ENCODE assay signal across 27 cellular contexts in genomic region chr9:125699870-125700269, GRCh38.
"Had no signal": no experiment of that assay in that cellular context is flagged by ENCODE, and none has a peak within 500 bp of the region (broad histone marks: within the 10 kb centered on the region; RNA-seq: fewer than 3 reads in every experiment).

No MANE protein-coding gene starts in this region.

- H3K36me3 ChIP-seq: esophagus muscularis mucosa, lower lobe of right lung, ovary, sigmoid colon, tibial artery had no signal

- H3K4me1 ChIP-seq: testis, tibial artery had no signal

- H3K27ac ChIP-seq: coronary artery, esophagus muscularis mucosa, lower lobe of right lung, ovary, psoas muscle, sigmoid colon, testis, tibial artery had no signal

- H3K9me3 Mint-ChIP-seq: immature natural killer cell; natural killer cell; stimulated activated effector memory CD8-positive, alpha-beta T cell treated with anti-CD3 and anti-CD28 coated beads, Interleukin-12 subunit alpha, Interleukin-12 subunit beta, amount 100 ng/mL, for 72 hours; type B pancreatic cell had no signal

- H3K36me3 Mint-ChIP-seq: immature natural killer cell, natural killer cell had no signal

- H3K27ac Mint-ChIP-seq: immature natural killer cell, natural killer cell, type B pancreatic cell had no signal

- H3K4me3 Mint-ChIP-seq: immature natural killer cell, natural killer cell, type B pancreatic cell had no signal

- DNase-seq: dermis blood vessel endothelial cell; effector memory CD4-positive, alpha-beta T cell; foreskin melanocyte; hypothalamus; immature natural killer cell; islet precursor cell; kidney glomerular epithelial cell; left ventricle myocardium superior; lower lobe of right lung; natural killer cell; occipital lobe; ovary; posterior cingulate gyrus; psoas muscle; right cardiac atrium; sigmoid colon; stimulated activated CD4-positive, alpha-beta T cell treated with anti-CD3 and anti-CD28 coated beads, Interleukin-2, amount 100 ng/mL, for 24 hours; stimulated activated CD4-positive, alpha-beta T cell treated with anti-CD3 and anti-CD28 coated beads, Interleukin-4, amount 100 ng/mL, for 24 hours; stimulated activated naive CD8-positive, alpha-beta T cell treated with anti-CD3 and anti-CD28 coated beads, Interleukin-15, Interleukin-2, amounts not matched to agents 100 U/mL and 50 U/mL, for 24 hours; substantia nigra; testis; tibial artery had no signal

- ATAC-seq: left ventricle myocardium superior; lower lobe of right lung; natural killer cell; psoas muscle; right cardiac atrium; stimulated activated effector memory CD8-positive, alpha-beta T cell treated with anti-CD3 and anti-CD28 coated beads, Interleukin-12 subunit alpha, Interleukin-12 subunit beta, amount 100 ng/mL, for 72 hours; stimulated activated naive CD8-positive, alpha-beta T cell treated with anti-CD3 and anti-CD28 coated beads, Interleukin-15, Interleukin-2, amounts not matched to agents 100 U/mL and 50 U/mL, for 24 hours had no signal

- H3K4me3 ChIP-seq: coronary artery, esophagus muscularis mucosa, lower lobe of right lung, ovary, psoas muscle, sigmoid colon, testis, tibial artery had no signal

- H3K27me3 Mint-ChIP-seq: type B pancreatic cell had no signal

- H3K27me3 ChIP-seq: esophagus muscularis mucosa, ovary, sigmoid colon, testis, tibial artery had no signal

- FAIRE-seq: endothelial cell of umbilical vein had no signal

- H3K9me3 ChIP-seq: esophagus muscularis mucosa, lower lobe of right lung, ovary, psoas muscle, sigmoid colon, testis, tibial artery had no signal
